ENCODE assay signal across 1 cellular context in the genomic region with DNA sequence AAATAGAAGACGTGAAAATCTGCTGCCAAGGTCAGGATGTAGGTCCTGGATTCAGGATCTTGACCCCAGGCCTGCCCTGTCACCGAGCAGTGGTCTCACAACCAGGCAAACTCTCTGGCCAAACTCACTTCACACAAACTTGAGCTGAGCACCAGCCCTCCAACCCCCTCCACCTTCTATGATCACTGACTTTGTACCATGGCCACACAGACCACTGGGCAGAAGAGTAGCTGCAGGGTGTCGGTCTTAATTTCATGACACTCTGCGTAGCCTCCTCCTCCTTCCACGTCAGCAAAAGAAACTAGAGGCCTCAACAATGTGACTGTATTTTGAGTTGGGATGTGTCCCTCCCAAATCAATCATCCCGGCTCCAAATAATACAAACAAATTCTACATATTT.
TF ChIP-seq lines count a peak whose summit lies in the region.

No MANE protein-coding gene starts in this region.

TF ChIP-seq in IMR-90, 13 proteins besides CTCF, POLR2A, EP300 and RAD21:
- TF ChIP-seq BHLHE40 (IDR thresholded peaks at IDR 0.05; ENCODE audit: low read depth, low read length) (no peak), MAZ (IDR thresholded peaks at IDR 0.05; ENCODE audit: borderline replicate concordance, low read depth, low read length) (no peak), FOS (IDR thresholded peaks at IDR 0.05; ENCODE audit: low read depth, low read length) (no peak), RCOR1 (IDR thresholded peaks at IDR 0.05; ENCODE audit: insufficient replicate concordance, low read length) (no peak), MXI1 (IDR thresholded peaks at IDR 0.05; ENCODE audit: borderline replicate concordance, low read depth, low read length) (no peak), NFE2L2 (IDR thresholded peaks at IDR 0.05; ENCODE audit: low read depth, low read length) (no peak), SMC3 (IDR thresholded peaks at IDR 0.05; ENCODE audit: low read depth, low read length) (no peak), MAFK (IDR thresholded peaks at IDR 0.05; ENCODE audit: low read depth, low read length) (no peak), CEBPB (IDR thresholded peaks at IDR 0.05; ENCODE audit: low read depth, low read length) (no peak), CHD1 (IDR thresholded peaks at IDR 0.05; ENCODE audit: low read depth, low read length) (no peak), RFX5 (IDR thresholded peaks at IDR 0.05; ENCODE audit: low read depth, low read length) (no peak)
- TF ChIP-seq, protein P1, sequence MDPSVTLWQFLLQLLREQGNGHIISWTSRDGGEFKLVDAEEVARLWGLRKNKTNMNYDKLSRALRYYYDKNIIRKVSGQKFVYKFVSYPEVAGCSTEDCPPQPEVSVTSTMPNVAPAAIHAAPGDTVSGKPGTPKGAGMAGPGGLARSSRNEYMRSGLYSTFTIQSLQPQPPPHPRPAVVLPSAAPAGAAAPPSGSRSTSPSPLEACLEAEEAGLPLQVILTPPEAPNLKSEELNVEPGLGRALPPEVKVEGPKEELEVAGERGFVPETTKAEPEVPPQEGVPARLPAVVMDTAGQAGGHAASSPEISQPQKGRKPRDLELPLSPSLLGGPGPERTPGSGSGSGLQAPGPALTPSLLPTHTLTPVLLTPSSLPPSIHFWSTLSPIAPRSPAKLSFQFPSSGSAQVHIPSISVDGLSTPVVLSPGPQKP (IDR thresholded peaks at IDR 0.05; ENCODE audit: borderline replicate concordance, low read depth, low read length), result no peak
- TF ChIP-seq, protein P2, sequence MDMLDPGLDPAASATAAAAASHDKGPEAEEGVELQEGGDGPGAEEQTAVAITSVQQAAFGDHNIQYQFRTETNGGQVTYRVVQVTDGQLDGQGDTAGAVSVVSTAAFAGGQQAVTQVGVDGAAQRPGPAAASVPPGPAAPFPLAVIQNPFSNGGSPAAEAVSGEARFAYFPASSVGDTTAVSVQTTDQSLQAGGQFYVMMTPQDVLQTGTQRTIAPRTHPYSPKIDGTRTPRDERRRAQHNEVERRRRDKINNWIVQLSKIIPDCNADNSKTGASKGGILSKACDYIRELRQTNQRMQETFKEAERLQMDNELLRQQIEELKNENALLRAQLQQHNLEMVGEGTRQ (IDR thresholded peaks at IDR 0.05; ENCODE audit: low read depth, low read length), result no peak
